In the genomic region with DNA sequence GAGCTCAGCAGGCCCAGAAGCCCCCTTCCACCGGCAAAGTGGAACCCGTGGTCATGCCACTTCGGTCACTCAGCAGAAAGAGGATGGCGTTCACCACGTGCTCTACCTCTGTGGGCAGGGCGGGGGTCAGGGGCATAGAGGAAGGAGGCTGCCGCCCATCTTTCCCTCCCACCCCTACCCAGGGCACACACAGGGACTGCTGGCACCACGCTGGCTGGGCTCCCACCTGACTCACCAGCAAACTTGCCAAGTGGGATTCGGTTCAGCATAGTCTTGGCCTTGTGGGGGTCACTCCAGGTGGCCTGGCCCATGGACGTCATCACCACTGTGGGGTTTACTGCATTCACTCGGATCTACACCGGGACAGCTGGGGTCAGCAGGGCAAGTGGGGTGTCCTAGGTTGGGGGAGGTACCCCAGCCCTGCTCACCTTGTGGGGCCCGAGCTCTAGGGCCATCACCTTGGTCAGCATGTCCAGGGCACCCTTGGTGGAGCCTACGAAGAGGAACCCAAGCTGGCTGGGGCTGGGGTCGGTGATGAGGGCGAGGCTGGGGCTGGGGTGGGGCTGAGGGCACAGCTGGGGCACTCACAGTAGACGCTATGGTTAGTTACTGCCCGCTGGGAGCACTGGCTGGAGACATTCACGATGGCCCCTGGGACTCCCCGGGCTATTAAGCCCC, we compare ENCODE assay signal across 7 cellular contexts. TPM values are rescaled to one million over a fixed set of nuclear protein-coding genes. Genes with fewer than 3 reads are reported as not detected.
DNase-seq lines count a peak whose midpoint lies in the region; ATAC-seq and TF ChIP-seq lines count a peak whose summit lies in the region.

No MANE protein-coding gene starts in this region.

- H3F3A ChIP-seq in smooth muscle cell (ENCODE audit: low read depth): peaks cover 6% of the 10 kb centered on the region

- H3K27me3 ChIP-seq in gastroesophageal sphincter (peaks cover 8% of the 10 kb centered on the region), smooth muscle cell (ENCODE audit: low read depth) (no peaks in the 10 kb centered on the region)

- no peaks in the 10 kb centered on the region for H3K79me2 ChIP-seq in smooth muscle cell (ENCODE audit: low read depth)

- POLR2A ChIA-PET in HEK293 (lab: Yijun Ruan, JAX): interaction anchor here (1.0 to 1.7 kb wide), 4 partner anchors 13 to 333 kb away, joined by 3 to 5 read pairs (median 4); a partner anchor contains a TSS

- 73% methylated on average over 3 of the region's 20 CpGs; no CpG with 5 or more reads in 1 of the 2 donors for WGBS in gastroesophageal sphincter (ENCODE audit: low coverage in 1 of 2), 2 donors
- WGBS in smooth muscle cell (ENCODE audit: low lambda C conversion rate): 95% methylated on average over 14 of the region's 20 CpGs

- CTCF ChIA-PET in HEK293 (lab: Yijun Ruan, JAX): interaction anchor here (0.6 to 7.2 kb wide), 7 partner anchors 8 to 360 kb away, joined by 3 to 42 read pairs (median 3); a partner anchor contains a TSS

- H3K9me3 ChIP-seq in HEK293 (ENCODE audit: control insufficient read depth, insufficient read depth, low read depth, low read length): no peaks in the 10 kb centered on the region
- no peaks in the 10 kb centered on the region for H3K9me3 ChIP-seq in gastroesophageal sphincter
- no peaks in the 10 kb centered on the region for H3K9me3 ChIP-seq in smooth muscle cell (replicated peaks; ENCODE audit: low read depth)

- H2AFZ ChIP-seq in smooth muscle cell (ENCODE audit: low read depth): no peak overlapping the region

- peak overlapping the region; percentile 94 for H3K4me2 ChIP-seq in smooth muscle cell

- H3K4me3 ChIP-seq in HEK293 (ENCODE audit: low read depth, low read length) (peak overlapping the region; percentile 64; the same call in 1 of the 2 replicates), gastroesophageal sphincter (peak overlapping the region in 1 of 2 donors; percentile 90), smooth muscle cell (peak overlapping the region; percentile 60)

- DNase-seq in smooth muscle cell (lab: John Stamatoyannopoulos, UW; ENCODE audit: unreplicated experiment) (no peak), NCI-H510A (lab: John Stamatoyannopoulos, UW) (no peak)

- TF ChIP-seq POLR2A in gastroesophageal sphincter (IDR thresholded peaks at IDR 0.05): no peak

- peaks cover 0 to 35% of the 10 kb centered on the region in 2 experiments; a peak in 1 of 3 replicates for H3K36me3 ChIP-seq in HEK293 (ENCODE audit: control insufficient read depth in 2 of 2, insufficient read depth in 1 of 2, low read length in 2 of 2)
- H3K36me3 ChIP-seq in gastroesophageal sphincter: peaks cover 0 to 18% of the 10 kb centered on the region in 2 donors
- H3K36me3 ChIP-seq in smooth muscle cell (ENCODE audit: low read depth): no peaks in the 10 kb centered on the region

- ATAC-seq in gastroesophageal sphincter: no peak
- ATAC-seq in HG02970 (IDR thresholded peaks at IDR 0.05; ENCODE audit: low FRiP score, unreplicated experiment): no peak
- no peak for ATAC-seq in HG02588 (IDR thresholded peaks at IDR 0.05; ENCODE audit: unreplicated experiment)

- TF ChIP-seq CTCF in HEK293 (tag by site-specific recombination; IDR thresholded peaks at IDR 0.05): no peak
- TF ChIP-seq CTCF in VCaP (conservative IDR thresholded peaks at IDR 0.05): no peak
- TF ChIP-seq CTCF in gastroesophageal sphincter (IDR thresholded peaks at IDR 0.05): no peak
- TF ChIP-seq CTCF in smooth muscle cell (IDR thresholded peaks at IDR 0.05; ENCODE audit: borderline replicate concordance, insufficient read depth, poor library complexity, severe bottlenecking): no peak

- H3K27ac ChIP-seq in HEK293 (ENCODE audit: extremely low read depth, low read depth, low read length) (peak overlapping the region; percentile 83; the same call in 1 of the 2 replicates), VCaP (peak overlapping the region; percentile 91), gastroesophageal sphincter (peak overlapping the region in 3 of 4 donors; percentile 91 to 99 (median 97)), smooth muscle cell (ENCODE audit: low read depth) (no peak overlapping the region)

- no peak for TF ChIP-seq EP300 in gastroesophageal sphincter (IDR thresholded peaks at IDR 0.05)

- H3K9ac ChIP-seq in smooth muscle cell (ENCODE audit: low read depth): no peak overlapping the region

- H3K4me1 ChIP-seq in HEK293 (ENCODE audit: control insufficient read depth, insufficient read depth, low read length) (peaks cover 10% of the 10 kb centered on the region), gastroesophageal sphincter (peaks cover 0 to 37% (median 14%) of the 10 kb centered on the region in 3 donors), smooth muscle cell (ENCODE audit: low read depth) (peaks cover 6% of the 10 kb centered on the region)

- no peaks in the 10 kb centered on the region for H4K20me1 ChIP-seq in smooth muscle cell (ENCODE audit: low read depth)

TF ChIP-seq in HEK293, 187 proteins besides CTCF, POLR2A, EP300 and RAD21:
- TF ChIP-seq ZNF140 (tag by site-specific recombination; IDR thresholded peaks at IDR 0.05) (no peak), KLF1 (tag by site-specific recombination; IDR thresholded peaks at IDR 0.05) (no peak), ZNF571 (tag by site-specific recombination; IDR thresholded peaks at IDR 0.05) (no peak), BCL11B (tag by site-specific recombination; IDR thresholded peaks at IDR 0.05; ENCODE audit: low read depth) (0 out of 2 replicates have a peak, but pooled peaks have one; percentile 8)

RNA-seq across cellular contexts. Expression of a gene that starts 1.4 kb away (rescaled TPM):
- total RNA-seq in gastroesophageal sphincter (100 to 1,000 TPM in 2 of 4 donors, 10 to 100 TPM in 2; 70.7 to 140 (median 108) TPM), smooth muscle cell (34.9 and 46.4 TPM in 2 replicates)
- 84.4 and 89.4 TPM in 2 replicates for polyA plus RNA-seq in smooth muscle cell

RNA-seq across cellular contexts. Expression of a gene that starts 4.6 kb away (rescaled TPM):
- 1 to 10 TPM in 1 of 4 donors, under 1 TPM in 2, not detected in 1; 0.50 to 6.9 (median 0.54) TPM for total RNA-seq in gastroesophageal sphincter
- total RNA-seq in smooth muscle cell: 29.2 and 33.0 TPM in 2 replicates
- 12.1 and 15.3 TPM in 2 replicates for polyA plus RNA-seq in smooth muscle cell

RNA-seq across cellular contexts. Expression of a gene that starts 13.0 kb away (rescaled TPM):
- total RNA-seq in gastroesophageal sphincter: 10 to 100 TPM in 2 of 4 donors, 1 to 10 TPM in 2; 4.4 to 16.3 (median 12.4) TPM
- total RNA-seq in smooth muscle cell: 7.0 and 9.6 TPM in 2 replicates
- polyA plus RNA-seq in smooth muscle cell: 7.4 and 13.5 TPM in 2 replicates

RNA-seq across cellular contexts. Expression of a gene that starts 13.4 kb away (rescaled TPM):
- 100 to 1,000 TPM in 1 of 4 donors, 10 to 100 TPM in 3; 65.3 to 110 (median 78.8) TPM for total RNA-seq in gastroesophageal sphincter
- 44.6 and 50.4 TPM in 2 replicates for total RNA-seq in smooth muscle cell
- polyA plus RNA-seq in smooth muscle cell: 57.5 and 72.8 TPM in 2 replicates

RNA-seq across cellular contexts. Expression of a gene that starts 15.5 kb away (rescaled TPM):
- total RNA-seq in gastroesophageal sphincter (10 to 100 TPM; 28.8 to 48.2 (median 34.3) TPM), smooth muscle cell (20.3 and 27.1 TPM in 2 replicates)
- polyA plus RNA-seq in smooth muscle cell: 54.9 and 58.8 TPM in 2 replicates
